In genomic region chr17:47840742-47841487, GRCh38 we compare ENCODE assay signal across 1 cellular context.
TF ChIP-seq lines count a peak whose summit lies in the region.

Gene SCRN2 (minus strand): TSS chr17:47841273. CDS start chr17:47840843, 430 bp downstream.

TF ChIP-seq in IMR-90, 13 proteins besides CTCF, POLR2A, EP300 and RAD21:
- TF ChIP-seq USF2 (IDR thresholded peaks at IDR 0.05; ENCODE audit: low read depth, low read length) = peak; percentile 52
- TF ChIP-seq BHLHE40 (IDR thresholded peaks at IDR 0.05; ENCODE audit: low read depth, low read length) = no peak
- peak; percentile 61; the same call in 1 of the 2 replicates for TF ChIP-seq MXI1 (IDR thresholded peaks at IDR 0.05; ENCODE audit: borderline replicate concordance, low read depth, low read length)
- no peak for TF ChIP-seq MAFK (IDR thresholded peaks at IDR 0.05; ENCODE audit: low read depth, low read length)
- TF ChIP-seq SMC3 (IDR thresholded peaks at IDR 0.05; ENCODE audit: low read depth, low read length) = peak; percentile 99
- no peak; the same call in 1 of the 2 replicates for TF ChIP-seq MAZ (IDR thresholded peaks at IDR 0.05; ENCODE audit: borderline replicate concordance, low read depth, low read length)
- no peak for TF ChIP-seq NFE2L2 (IDR thresholded peaks at IDR 0.05; ENCODE audit: low read depth, low read length)
- no peak for TF ChIP-seq RFX5 (IDR thresholded peaks at IDR 0.05; ENCODE audit: low read depth, low read length)
- no peak for TF ChIP-seq FOS (IDR thresholded peaks at IDR 0.05; ENCODE audit: low read depth, low read length)
